Comparison of ENCODE assay signal across 9 cellular contexts in genomic region chr11:62905927-62906531, GRCh38. TPM values are rescaled to one million over a fixed set of nuclear protein-coding genes. Genes with fewer than 3 reads are reported as not detected.
DNase-seq lines count a peak whose midpoint lies in the region; ATAC-seq and TF ChIP-seq lines count a peak whose summit lies in the region.
"Had no signal": no experiment of that assay in that cellular context is flagged by ENCODE, and none has a peak within 500 bp of the region (broad histone marks: within the 10 kb centered on the region; RNA-seq: fewer than 3 reads in every experiment).

No MANE protein-coding gene starts in this region.

- no peaks in the 10 kb centered on the region for H3K36me3 ChIP-seq in CD8-positive, alpha-beta memory T cell (ENCODE audit: insufficient read depth, low read length)
- no peaks in the 10 kb centered on the region for H3K36me3 ChIP-seq in HCT116 (ENCODE audit: control insufficient read depth in 1 of 2, insufficient read depth in 2 of 2, low read length in 2 of 2)

- H3K36me3 Mint-ChIP-seq in CD8-positive, alpha-beta memory T cell, result no peaks in the 10 kb centered on the region
- no peaks in the 10 kb centered on the region for H3K36me3 Mint-ChIP-seq in central memory CD8-positive, alpha-beta T cell (ENCODE audit: insufficient read depth)
- H3K36me3 Mint-ChIP-seq: IgD-negative memory B cell had no signal

- DNase-seq in CD8-positive, alpha-beta memory T cell, result peak; percentile 55 to 82 (median 68)
- DNase-seq in HCT116 (ENCODE audit: low read depth, low spot score) (peak; percentile 73), NCI-H226 (peak; percentile 67), left kidney (ENCODE audit: low read depth, low spot score) (peak; percentile 92)
- peak; percentile 79 for DNase-seq in activated CD4-positive, CD25-positive, alpha-beta regulatory T cell treated with anti-CD3 and anti-CD28 coated beads, Interleukin-2, amount 50 U/mL, for 72 hours
- DNase-seq in central memory CD8-positive, alpha-beta T cell (ENCODE audit: low spot score in 2 of 2), result peak; percentile 63 to 75
- DNase-seq in stimulated activated CD4-positive, alpha-beta T cell treated with anti-CD3 and anti-CD28 coated beads, Interleukin-4, amount 100 ng/mL, for 1 hour, result peak; percentile 78

- peaks cover 0 to 35% of the 10 kb centered on the region in 2 donors for H3K27me3 Mint-ChIP-seq in CD8-positive, alpha-beta memory T cell
- H3K27me3 Mint-ChIP-seq in central memory CD8-positive, alpha-beta T cell, result peaks cover 26% of the 10 kb centered on the region

- TF ChIP-seq CTCF in HCT116 (IDR thresholded peaks at IDR 0.05 in 2 of 3, conservative IDR thresholded peaks at IDR 0.05 in 1 of 3; ENCODE audit: borderline replicate concordance in 1 of 3, insufficient read depth in 1 of 3, low read depth in 2 of 3, low read length in 2 of 3), result peak; percentile 97 to 100 (median 98)

- no peaks in the 10 kb centered on the region for H3K27me3 ChIP-seq in CD8-positive, alpha-beta memory T cell (ENCODE audit: insufficient read depth, low read length, poor library complexity, severe bottlenecking)
- H3K27me3 ChIP-seq in HCT116 (ENCODE audit: insufficient read depth, low read length), result no peaks in the 10 kb centered on the region

- H3K4me1 ChIP-seq in CD8-positive, alpha-beta memory T cell (ENCODE audit: insufficient read depth, low read length), result no peaks in the 10 kb centered on the region
- H3K4me1 ChIP-seq in HCT116 (ENCODE audit: control insufficient read depth in 1 of 2, insufficient read depth in 2 of 2, low read length in 2 of 2), result peaks cover 9 to 18% of the 10 kb centered on the region in 2 experiments; a peak in 3 of 4 replicates

- no peaks in the 10 kb centered on the region for H3K9me2 ChIP-seq in HCT116 (ENCODE audit: insufficient read depth)

- peak overlapping the region in 1 of 8 donors; percentile 14 for H3K27ac Mint-ChIP-seq in CD8-positive, alpha-beta memory T cell
- no peak overlapping the region for H3K27ac Mint-ChIP-seq in central memory CD8-positive, alpha-beta T cell (ENCODE audit: low read depth)
- H3K27ac Mint-ChIP-seq: IgD-negative memory B cell had no signal

- no peak overlapping the region for H3K4me3 Mint-ChIP-seq in CD8-positive, alpha-beta memory T cell
- H3K4me3 Mint-ChIP-seq in central memory CD8-positive, alpha-beta T cell, result no peak overlapping the region
- H3K4me3 Mint-ChIP-seq: IgD-negative memory B cell had no signal

- ATAC-seq in HCT116 (peak; percentile 86), GM18858 (IDR thresholded peaks at IDR 0.05; ENCODE audit: unreplicated experiment) (no peak)
- peak; percentile 49 for ATAC-seq in central memory CD8-positive, alpha-beta T cell (replicated peaks; ENCODE audit: extremely low read depth, poor library complexity, severe bottlenecking)

- H3K4me1 Mint-ChIP-seq in CD8-positive, alpha-beta memory T cell, result peaks cover 0 to 5% (median 4%) of the 10 kb centered on the region in 3 donors
- H3K4me1 Mint-ChIP-seq in central memory CD8-positive, alpha-beta T cell, result peaks cover 5% of the 10 kb centered on the region

- POLR2A ChIA-PET in CD8-positive, alpha-beta memory T cell (lab: Charles Lee), result interaction anchor here (0.6 kb wide), 1 partner anchor 134 kb away, joined by 3 read pairs; no protein-coding TSS in a partner anchor
- POLR2A ChIA-PET in HCT116 (lab: Charles Lee), result interaction anchor here (2.0 to 3.8 kb wide), 2 partner anchors 65 to 116 kb away, joined by 10 to 25 read pairs; no protein-coding TSS in a partner anchor

- no peak overlapping the region for H3K27ac ChIP-seq in CD8-positive, alpha-beta memory T cell (ENCODE audit: low read depth, low read length)
- H3K27ac ChIP-seq in HCT116 (ENCODE audit: low read depth, low read length), result no peak overlapping the region

- CTCF ChIA-PET in CD8-positive, alpha-beta memory T cell (lab: Charles Lee), result interaction anchor here (0.6 to 7.4 kb wide), 27 partner anchors 7 to 523 kb away, joined by 3 to 153 read pairs (median 4); partner anchors contain the start of genes CHRM1, SCGB1A1, SLC22A8 and SLC3A2
- CTCF ChIA-PET in HCT116 (lab: Charles Lee), result interaction anchor here (0.6 to 12.2 kb wide), 29 partner anchors 9 to 730 kb away, joined by 3 to 285 read pairs (median 4); partner anchors contain the start of gene CHRM1

- H3K9me3 ChIP-seq in CD8-positive, alpha-beta memory T cell (ENCODE audit: low read length), result no peaks in the 10 kb centered on the region
- no peaks in the 10 kb centered on the region for H3K9me3 ChIP-seq in HCT116 (ENCODE audit: control insufficient read depth in 1 of 2, insufficient read depth in 1 of 2, low read depth in 1 of 2, low read length in 2 of 2)

- intact Hi-C loops in HCT116 (cut with micrococcal nuclease), result loop anchor here (1.0 to 2.0 kb wide), 4 partner anchors 114 to 307 kb away; no protein-coding TSS in a partner anchor

- peak overlapping the region; percentile 39 for H2AFZ ChIP-seq in HCT116 (ENCODE audit: low read depth, low read length, poor library complexity, severe bottlenecking)

- no peak for TF ChIP-seq POLR2A in HCT116 (IDR thresholded peaks at IDR 0.05; ENCODE audit: borderline replicate concordance, extremely low read depth, insufficient read depth, insufficient read length)

- peak; percentile 98 for TF ChIP-seq RAD21 in HCT116 (IDR thresholded peaks at IDR 0.05; ENCODE audit: low read depth)

- no peak overlapping the region for H3K9ac ChIP-seq in HCT116 (ENCODE audit: low read length)

- BruUV-seq in HCT116 (replicated peaks; lab: Mats Ljungman, UMichigan), result no TSS peak

- RAD21 ChIA-PET in HCT116 (lab: Charles Lee; ENCODE audit: low non-redundant PET in 1 of 2, low total read pairs in 2 of 2, uncharacterized antibody in 2 of 2, unreplicated experiment in 2 of 2), result interaction anchor here (1.0 to 2.6 kb wide), 7 partner anchors 69 to 129 kb away, joined by 5 to 14 read pairs (median 7); no protein-coding TSS in a partner anchor

- H3K9me3 Mint-ChIP-seq in CD8-positive, alpha-beta memory T cell, result no peaks in the 10 kb centered on the region
- no peaks in the 10 kb centered on the region for H3K9me3 Mint-ChIP-seq in central memory CD8-positive, alpha-beta T cell
- H3K9me3 Mint-ChIP-seq: IgD-negative memory B cell had no signal

- no peak overlapping the region for H3K4me3 ChIP-seq in CD8-positive, alpha-beta memory T cell (ENCODE audit: low read length)
- H3K4me3 ChIP-seq in HCT116 (replicated peaks in 1 of 2; ENCODE audit: low read depth in 1 of 2, low read length in 2 of 2), result no peak overlapping the region

- H3K79me2 ChIP-seq in HCT116 (ENCODE audit: insufficient read depth, low read length), result no peaks in the 10 kb centered on the region

- peak overlapping the region; percentile 8; the same call in 1 of the 2 replicates for H3K4me2 ChIP-seq in HCT116 (ENCODE audit: low read length)

- H4K20me1 ChIP-seq in HCT116 (ENCODE audit: insufficient read depth), result no peaks in the 10 kb centered on the region

TF ChIP-seq in HCT116, 20 proteins besides CTCF, POLR2A, EP300 and RAD21 (continues in another document):
- TF ChIP-seq FOSL1 (IDR thresholded peaks at IDR 0.05; ENCODE audit: low read depth) (no peak), EGR1 (IDR thresholded peaks at IDR 0.05; ENCODE audit: low read depth) (no peak), EZH2 (IDR thresholded peaks at IDR 0.05) (no peak), MAX (IDR thresholded peaks at IDR 0.05) (no peak), CBX3 (IDR thresholded peaks at IDR 0.05; ENCODE audit: low read depth) (no peak), REST (IDR thresholded peaks at IDR 0.05; ENCODE audit: low read depth) (no peak), SP1 (IDR thresholded peaks at IDR 0.05; ENCODE audit: low read depth) (no peak), JUND (IDR thresholded peaks at IDR 0.05) (no peak), CEBPB (IDR thresholded peaks at IDR 0.05; ENCODE audit: low read depth) (no peak), ZNF274 (IDR thresholded peaks at IDR 0.05; ENCODE audit: low read depth, low read length) (no peak), EZH2phosphoT487 (IDR thresholded peaks at IDR 0.05; ENCODE audit: borderline replicate concordance) (no peak), POLR2AphosphoS5 (IDR thresholded peaks at IDR 0.05; ENCODE audit: low read depth, low read length) (no peak), TCF7L2 (IDR thresholded peaks at IDR 0.05; ENCODE audit: borderline replicate concordance, extremely low read depth, insufficient read depth, insufficient read length) (no peak), SRF (IDR thresholded peaks at IDR 0.05; ENCODE audit: low read depth) (no peak)

RNA-seq across cellular contexts. Expression of gene CHRM1, which starts 15.1 kb away (rescaled TPM):
- total RNA-seq in CD8-positive, alpha-beta memory T cell, result not detected
- polyA plus RNA-seq in CD8-positive, alpha-beta memory T cell, result not detected
- 0.10 TPM for total RNA-seq in HCT116 (2021; ENCODE audit: unreplicated experiment)
- polyA plus RNA-seq in HCT116 (2012), result 0.23 TPM in 1 of 2 replicates, not detected in the other
- polyA plus RNA-seq: IgD-negative memory B cell had no signal

RNA-seq across cellular contexts. Expression of gene SLC3A2, which starts 25.3 kb away (rescaled TPM):
- total RNA-seq in CD8-positive, alpha-beta memory T cell, result 100 to 1,000 TPM; 426 to 430 TPM
- polyA plus RNA-seq in CD8-positive, alpha-beta memory T cell, result 180 TPM
- 418 TPM for total RNA-seq in HCT116 (2021; ENCODE audit: unreplicated experiment)
- 519 and 571 TPM in 2 replicates for polyA plus RNA-seq in HCT116 (2012)
